In genomic region chr3:114686624-114687023, GRCh38 we compare ENCODE assay signal across 13 cellular contexts.
DNase-seq lines count a peak whose midpoint lies in the region; ATAC-seq and TF ChIP-seq lines count a peak whose summit lies in the region.
"Had no signal": no experiment of that assay in that cellular context is flagged by ENCODE, and none has a peak within 500 bp of the region (broad histone marks: within the 10 kb centered on the region; RNA-seq: fewer than 3 reads in every experiment).

No MANE protein-coding gene starts in this region.

- no peak overlapping the region for H2AFZ ChIP-seq in IMR-90 (replicated peaks; ENCODE audit: low read length, poor library complexity)
- H2AFZ ChIP-seq: parathyroid adenoma had no signal

- CTCF ChIA-PET in IMR-90 (lab: Yijun Ruan, JAX), result no interaction called here

- no peak overlapping the region for H3K4me3 Mint-ChIP-seq in mesothelial cell of epicardium

- no peak overlapping the region; the same call in 2 of the 3 replicates for H2BK15ac ChIP-seq in IMR-90 (ENCODE audit: low read depth, low read length)

- no peak overlapping the region for H3K4ac ChIP-seq in IMR-90 (ENCODE audit: low read depth, low read length)

- H4K91ac ChIP-seq in IMR-90 (ENCODE audit: insufficient read depth, low read depth, low read length), result no peak overlapping the region

- no peaks in the 10 kb centered on the region for H4K20me1 ChIP-seq in IMR-90 (ENCODE audit: insufficient read depth, low read length)

- no peak overlapping the region for H2BK120ac ChIP-seq in IMR-90 (ENCODE audit: low read depth, low read length)

- peak overlapping the region; percentile 3; the same call in 1 of the 2 replicates for H2BK20ac ChIP-seq in IMR-90 (ENCODE audit: low read depth, low read length)

- peaks cover 9% of the 10 kb centered on the region for H3K4me1 Mint-ChIP-seq in mesothelial cell of epicardium

- no peak overlapping the region for H3K18ac ChIP-seq in IMR-90 (ENCODE audit: low read depth, low read length)

- intact Hi-C loops in IMR-90 (cut with micrococcal nuclease), result no loop called here

- no peak overlapping the region for H2AK5ac ChIP-seq in IMR-90 (ENCODE audit: low read depth, low read length)

- POLR2A ChIA-PET in IMR-90 (lab: Charles Lee; ENCODE audit: unreplicated experiment), result no interaction called here

- DNase-seq in AG08396 (ENCODE audit: low spot score) (peak; percentile 5), IMR-90 (no peak), choroid plexus epithelial cell (ENCODE audit: low read depth) (peak; percentile 34), mesothelial cell of epicardium (ENCODE audit: low spot score in 2 of 2, unreplicated experiment in 2 of 2) (no peak), NCI-H2171 (lab: John Stamatoyannopoulos, UW) (no peak), COR-L47 (lab: John Stamatoyannopoulos, UW) (no peak), NCI-H1436 treated with DMSO at 0.1 percent for 48 hours (lab: John Stamatoyannopoulos, UW) (no peak)
- DNase-seq: PC-3; stimulated activated CD4-positive, alpha-beta T cell treated with anti-CD3 and anti-CD28 coated beads, Interleukin-4, amount 100 ng/mL, for 24 hours; testis had no signal

- H3K79me1 ChIP-seq in IMR-90 (ENCODE audit: low read depth in 1 of 2, low read length in 2 of 2), result no peaks in the 10 kb centered on the region

- 40% methylated on average over 1 of the region's 4 CpGs; no CpG with 5 or more reads in 1 of the 2 experiments for WGBS in IMR-90 (ENCODE audit: extremely low coverage in 2 of 2, insufficient read length in 1 of 2), 2 experiments

- no peak overlapping the region for H2BK5ac ChIP-seq in IMR-90 (ENCODE audit: low read depth, low read length, poor library complexity, severe bottlenecking)

- no peak overlapping the region for H4K5ac ChIP-seq in IMR-90 (ENCODE audit: low read depth, low read length)

- H3K36me3 ChIP-seq in IMR-90 (ENCODE audit: control insufficient read depth, insufficient read depth, low read length), result no peaks in the 10 kb centered on the region

- no peaks in the 10 kb centered on the region for H3K27me3 Mint-ChIP-seq in mesothelial cell of epicardium (ENCODE audit: low read depth)

- dilution Hi-C loops in IMR-90 (cut with HindIII; ENCODE audit: low sequenced_read_pairs, unreplicated experiment), result no loop called here

- no peaks in the 10 kb centered on the region for H3K4me1 ChIP-seq in IMR-90 (ENCODE audit: control insufficient read depth, insufficient read depth, low read length)
- H3K4me1 ChIP-seq: parathyroid adenoma, testis had no signal

- no peak overlapping the region for H3K56ac ChIP-seq in IMR-90 (ENCODE audit: extremely low read depth, insufficient read depth, low read length)

- in situ Hi-C loops in IMR-90 (cut with MboI; ENCODE audit: low sequenced_read_pairs), result no loop called here

- no peaks in the 10 kb centered on the region for H3K9me3 ChIP-seq in IMR-90 (ENCODE audit: control insufficient read depth, insufficient read depth, low read length)
- H3K9me3 ChIP-seq: testis had no signal

- H3K4me3 ChIP-seq in IMR-90 (ENCODE audit: insufficient read depth, low read depth, low read length) (no peak overlapping the region), choroid plexus epithelial cell (ENCODE audit: low read depth, low read length) (no peak overlapping the region)
- H3K4me3 ChIP-seq: testis had no signal

- H3K9ac ChIP-seq in IMR-90 (ENCODE audit: low read depth, low read length), result no peak overlapping the region
- H3K9ac ChIP-seq: parathyroid adenoma had no signal

- no peaks in the 10 kb centered on the region for H3K36me3 Mint-ChIP-seq in mesothelial cell of epicardium

- no TSS peak for BruUV-seq in IMR-90 (replicated peaks; lab: Mats Ljungman, UMichigan)

- no peak overlapping the region for H3K4me2 ChIP-seq in IMR-90 (ENCODE audit: low read depth, low read length)

- no peak for TF ChIP-seq POLR2A in IMR-90 (IDR thresholded peaks at IDR 0.05; ENCODE audit: low read depth, low read length)

- H3K9me1 ChIP-seq in IMR-90 (ENCODE audit: insufficient read depth, low read length), result peaks cover 3% of the 10 kb centered on the region; the same call in 1 of the 2 replicates

- H3K14ac ChIP-seq in IMR-90 (replicated peaks; ENCODE audit: low read depth, low read length), result peak overlapping the region; percentile 80

- no peak overlapping the region for H4K8ac ChIP-seq in IMR-90 (ENCODE audit: low read depth in 2 of 2, low read length in 2 of 2)

- no peak overlapping the region for H3K23ac ChIP-seq in IMR-90 (ENCODE audit: low read depth, low read length)

- H3K27ac ChIP-seq in IMR-90 (ENCODE audit: insufficient read depth, low read length), result no peak overlapping the region
- H3K27ac ChIP-seq: C4-2B, parathyroid adenoma, testis had no signal

- no peak overlapping the region for H2AK9ac ChIP-seq in IMR-90 (replicated peaks; ENCODE audit: low read depth, low read length, poor library complexity)

- H3K9me3 Mint-ChIP-seq in mesothelial cell of epicardium, result no peaks in the 10 kb centered on the region

- no peak for TF ChIP-seq RAD21 in IMR-90 (IDR thresholded peaks at IDR 0.05; ENCODE audit: low read length)

- H3K27ac Mint-ChIP-seq in mesothelial cell of epicardium, result peak overlapping the region; percentile 52

- no peaks in the 10 kb centered on the region for H3K27me3 ChIP-seq in IMR-90 (ENCODE audit: control insufficient read depth, insufficient read depth, low read length)
- H3K27me3 ChIP-seq: testis had no signal

- ATAC-seq in IMR-90 (ENCODE audit: low read depth), result no peak
- no peak for ATAC-seq in HG03520 (IDR thresholded peaks at IDR 0.05; ENCODE audit: unreplicated experiment)
- ATAC-seq: PC-3 had no signal

- TF ChIP-seq CTCF in IMR-90 (conservative IDR thresholded peaks at IDR 0.05; ENCODE audit: low read depth, low read length), result no peak
- no peak for TF ChIP-seq CTCF in choroid plexus epithelial cell (conservative IDR thresholded peaks at IDR 0.05; ENCODE audit: low read depth, low read length)
- no peak for TF ChIP-seq CTCF in mesothelial cell of epicardium (IDR thresholded peaks at IDR 0.05; ENCODE audit: unreplicated experiment)

TF ChIP-seq in IMR-90, 13 proteins besides CTCF, POLR2A, EP300 and RAD21:
- TF ChIP-seq FOS (IDR thresholded peaks at IDR 0.05; ENCODE audit: low read depth, low read length) (no peak), CHD1 (IDR thresholded peaks at IDR 0.05; ENCODE audit: low read depth, low read length) (no peak), USF2 (IDR thresholded peaks at IDR 0.05; ENCODE audit: low read depth, low read length) (no peak), RFX5 (IDR thresholded peaks at IDR 0.05; ENCODE audit: low read depth, low read length) (no peak), NFE2L2 (IDR thresholded peaks at IDR 0.05; ENCODE audit: low read depth, low read length) (no peak), MAFK (IDR thresholded peaks at IDR 0.05; ENCODE audit: low read depth, low read length) (no peak)

Comparison
In these comparisons a context has a peak if more than half of its experiments do, and no peak if none do; other contexts are left out.
1. DNase-seq: peak in AG08396 (single experiment) and choroid plexus epithelial cell (single experiment); none in IMR-90 (single experiment), mesothelial cell of epicardium (0 of 2), NCI-H2171 (single experiment), COR-L47 (single experiment) and NCI-H1436 treated with DMSO at 0.1 percent for 48 hours (single experiment).